ENCODE assay signal across 1 cellular context in the genomic region with DNA sequence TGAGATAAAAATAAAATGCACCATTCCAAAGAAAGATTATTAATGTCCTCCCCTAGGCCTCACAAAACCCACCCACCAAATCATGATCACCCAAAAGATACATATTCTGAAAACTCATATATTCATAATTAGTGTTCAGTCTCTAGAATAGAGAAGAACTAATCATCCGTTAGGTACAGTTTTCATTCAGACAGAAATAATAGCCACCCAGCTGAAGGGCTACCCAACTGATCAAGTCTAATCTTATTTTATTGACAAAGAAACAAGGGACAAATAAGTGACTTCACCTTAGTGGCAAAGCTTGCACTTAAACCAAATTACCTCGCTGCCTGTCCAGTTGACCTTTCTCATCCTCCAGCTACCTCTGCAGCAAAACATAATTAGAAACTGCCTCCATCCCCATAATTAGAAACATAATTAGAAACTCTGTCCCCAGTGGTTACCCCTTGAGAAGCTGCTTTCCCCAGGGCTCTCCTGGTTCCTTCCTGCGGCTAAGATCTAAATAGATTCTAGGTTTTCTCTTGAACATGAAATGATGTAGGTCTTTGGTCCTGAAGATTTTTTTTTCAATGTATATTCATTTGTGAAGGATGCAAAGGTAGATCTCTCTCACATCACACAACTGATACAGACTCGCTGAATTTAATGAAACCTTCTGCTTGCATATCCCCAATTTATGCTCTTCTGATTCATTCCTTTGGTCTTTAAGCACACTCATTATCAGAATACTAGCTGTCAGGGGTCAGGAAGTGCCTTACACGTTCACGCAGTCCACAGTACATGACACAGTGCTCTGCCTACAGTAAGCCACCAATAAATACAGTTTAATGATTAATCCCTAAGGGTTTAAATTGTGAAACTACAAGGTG.
TF ChIP-seq lines count a peak whose summit lies in the region.

No MANE protein-coding gene starts in this region.

TF ChIP-seq in HepG2, 621 proteins besides CTCF, POLR2A, EP300 and RAD21 (continued from another document and continues in another):
- TF ChIP-seq, protein P1, sequence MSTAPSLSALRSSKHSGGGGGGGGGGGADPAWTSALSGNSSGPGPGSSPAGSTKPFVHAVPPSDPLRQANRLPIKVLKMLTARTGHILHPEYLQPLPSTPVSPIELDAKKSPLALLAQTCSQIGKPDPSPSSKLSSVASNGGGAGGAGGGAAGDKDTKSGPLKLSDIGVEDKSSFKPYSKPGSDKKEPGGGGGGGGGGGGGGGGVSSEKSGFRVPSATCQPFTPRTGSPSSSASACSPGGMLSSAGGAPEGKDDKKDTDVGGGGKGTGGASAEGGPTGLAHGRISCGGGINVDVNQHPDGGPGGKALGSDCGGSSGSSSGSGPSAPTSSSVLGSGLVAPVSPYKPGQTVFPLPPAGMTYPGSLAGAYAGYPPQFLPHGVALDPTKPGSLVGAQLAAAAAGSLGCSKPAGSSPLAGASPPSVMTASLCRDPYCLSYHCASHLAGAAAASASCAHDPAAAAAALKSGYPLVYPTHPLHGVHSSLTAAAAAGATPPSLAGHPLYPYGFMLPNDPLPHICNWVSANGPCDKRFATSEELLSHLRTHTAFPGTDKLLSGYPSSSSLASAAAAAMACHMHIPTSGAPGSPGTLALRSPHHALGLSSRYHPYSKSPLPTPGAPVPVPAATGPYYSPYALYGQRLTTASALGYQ (CRISPR knock-in tag; IDR thresholded peaks at IDR 0.05): no peak
- TF ChIP-seq TEAD3 (CRISPR knock-in tag; optimal IDR thresholded peaks at IDR 0.05; ENCODE audit: borderline replicate concordance): peak; percentile 15
- TF ChIP-seq CEBPB (IDR thresholded peaks at IDR 0.05; ENCODE audit: borderline replicate concordance, low read depth, low read length): peak; percentile 39; the same call in 1 of the 2 replicates
- 0 out of 2 replicates have a peak, but pooled peaks have one; percentile 34 for TF ChIP-seq ZGPAT (CRISPR knock-in tag; IDR thresholded peaks at IDR 0.05)
- TF ChIP-seq ZBTB10 (CRISPR knock-in tag; IDR thresholded peaks at IDR 0.05; ENCODE audit: borderline replicate concordance): no peak
- peak; percentile 58; the same call in 1 of the 2 replicates for TF ChIP-seq ETV5 (CRISPR knock-in tag; IDR thresholded peaks at IDR 0.05; ENCODE audit: borderline replicate concordance)
- TF ChIP-seq TFAP4 (IDR thresholded peaks at IDR 0.05; ENCODE audit: borderline replicate concordance, low read depth): no peak
- no peak for TF ChIP-seq FOXP1 (IDR thresholded peaks at IDR 0.05)
- TF ChIP-seq FOXP1 (CRISPR knock-in tag; IDR thresholded peaks at IDR 0.05): peak; percentile 55; the same call in 1 of the 2 replicates
- TF ChIP-seq HNF1A (IDR thresholded peaks at IDR 0.05; ENCODE audit: low read depth): peak; percentile 90
- TF ChIP-seq HNF1A (CRISPR knock-in tag; IDR thresholded peaks at IDR 0.05; ENCODE audit: borderline replicate concordance): peak; percentile 86; the same call in 1 of the 2 replicates
- peak; percentile 77 for TF ChIP-seq ESRRA (CRISPR knock-in tag; IDR thresholded peaks at IDR 0.05; ENCODE audit: low read depth)
- no peak for TF ChIP-seq ZNF788 (CRISPR knock-in tag; IDR thresholded peaks at IDR 0.05; ENCODE audit: borderline replicate concordance)
- TF ChIP-seq THAP11 (CRISPR knock-in tag; IDR thresholded peaks at IDR 0.05): no peak
- TF ChIP-seq SOX5 (CRISPR knock-in tag; IDR thresholded peaks at IDR 0.05; ENCODE audit: borderline replicate concordance): peak; percentile 88
- no peak for TF ChIP-seq ZBTB25 (CRISPR knock-in tag; IDR thresholded peaks at IDR 0.05)
- peak; percentile 58 for TF ChIP-seq SAP130 (CRISPR knock-in tag; IDR thresholded peaks at IDR 0.05; ENCODE audit: low read depth)
- no peak for TF ChIP-seq ZNF33B (CRISPR knock-in tag; IDR thresholded peaks at IDR 0.05)
- TF ChIP-seq, protein P2, sequence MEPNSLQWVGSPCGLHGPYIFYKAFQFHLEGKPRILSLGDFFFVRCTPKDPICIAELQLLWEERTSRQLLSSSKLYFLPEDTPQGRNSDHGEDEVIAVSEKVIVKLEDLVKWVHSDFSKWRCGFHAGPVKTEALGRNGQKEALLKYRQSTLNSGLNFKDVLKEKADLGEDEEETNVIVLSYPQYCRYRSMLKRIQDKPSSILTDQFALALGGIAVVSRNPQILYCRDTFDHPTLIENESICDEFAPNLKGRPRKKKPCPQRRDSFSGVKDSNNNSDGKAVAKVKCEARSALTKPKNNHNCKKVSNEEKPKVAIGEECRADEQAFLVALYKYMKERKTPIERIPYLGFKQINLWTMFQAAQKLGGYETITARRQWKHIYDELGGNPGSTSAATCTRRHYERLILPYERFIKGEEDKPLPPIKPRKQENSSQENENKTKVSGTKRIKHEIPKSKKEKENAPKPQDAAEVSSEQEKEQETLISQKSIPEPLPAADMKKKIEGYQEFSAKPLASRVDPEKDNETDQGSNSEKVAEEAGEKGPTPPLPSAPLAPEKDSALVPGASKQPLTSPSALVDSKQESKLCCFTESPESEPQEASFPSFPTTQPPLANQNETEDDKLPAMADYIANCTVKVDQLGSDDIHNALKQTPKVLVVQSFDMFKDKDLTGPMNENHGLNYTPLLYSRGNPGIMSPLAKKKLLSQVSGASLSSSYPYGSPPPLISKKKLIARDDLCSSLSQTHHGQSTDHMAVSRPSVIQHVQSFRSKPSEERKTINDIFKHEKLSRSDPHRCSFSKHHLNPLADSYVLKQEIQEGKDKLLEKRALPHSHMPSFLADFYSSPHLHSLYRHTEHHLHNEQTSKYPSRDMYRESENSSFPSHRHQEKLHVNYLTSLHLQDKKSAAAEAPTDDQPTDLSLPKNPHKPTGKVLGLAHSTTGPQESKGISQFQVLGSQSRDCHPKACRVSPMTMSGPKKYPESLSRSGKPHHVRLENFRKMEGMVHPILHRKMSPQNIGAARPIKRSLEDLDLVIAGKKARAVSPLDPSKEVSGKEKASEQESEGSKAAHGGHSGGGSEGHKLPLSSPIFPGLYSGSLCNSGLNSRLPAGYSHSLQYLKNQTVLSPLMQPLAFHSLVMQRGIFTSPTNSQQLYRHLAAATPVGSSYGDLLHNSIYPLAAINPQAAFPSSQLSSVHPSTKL (CRISPR knock-in tag; IDR thresholded peaks at IDR 0.05): peak; percentile 72
- TF ChIP-seq MIXL1 (CRISPR knock-in tag; IDR thresholded peaks at IDR 0.05): peak; percentile 57
- 0 out of 2 replicates have a peak, but pooled peaks have one; percentile 21 for TF ChIP-seq ZNF792 (CRISPR knock-in tag; IDR thresholded peaks at IDR 0.05)
- peak; percentile 66; the same call in 1 of the 2 replicates for TF ChIP-seq RCOR2 (CRISPR knock-in tag; IDR thresholded peaks at IDR 0.05)
- TF ChIP-seq ZNF546 (CRISPR knock-in tag; conservative IDR thresholded peaks at IDR 0.05): no peak
- no peak for TF ChIP-seq ZNF772 (CRISPR knock-in tag; IDR thresholded peaks at IDR 0.05)
- peak; percentile 76 for TF ChIP-seq ARID3A (IDR thresholded peaks at IDR 0.05; ENCODE audit: low read depth, low read length)
- peak; percentile 49; the same call in 1 of the 2 replicates for TF ChIP-seq NR2F2 (IDR thresholded peaks at IDR 0.05; ENCODE audit: borderline replicate concordance, low read depth)
- 0 out of 2 replicates have a peak, but pooled peaks have one; percentile 19 for TF ChIP-seq KLF9 (CRISPR knock-in tag; IDR thresholded peaks at IDR 0.05; ENCODE audit: low read depth)
- TF ChIP-seq, protein P3, sequence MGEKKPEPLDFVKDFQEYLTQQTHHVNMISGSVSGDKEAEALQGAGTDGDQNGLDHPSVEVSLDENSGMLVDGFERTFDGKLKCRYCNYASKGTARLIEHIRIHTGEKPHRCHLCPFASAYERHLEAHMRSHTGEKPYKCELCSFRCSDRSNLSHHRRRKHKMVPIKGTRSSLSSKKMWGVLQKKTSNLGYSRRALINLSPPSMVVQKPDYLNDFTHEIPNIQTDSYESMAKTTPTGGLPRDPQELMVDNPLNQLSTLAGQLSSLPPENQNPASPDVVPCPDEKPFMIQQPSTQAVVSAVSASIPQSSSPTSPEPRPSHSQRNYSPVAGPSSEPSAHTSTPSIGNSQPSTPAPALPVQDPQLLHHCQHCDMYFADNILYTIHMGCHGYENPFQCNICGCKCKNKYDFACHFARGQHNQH (CRISPR knock-in tag; IDR thresholded peaks at IDR 0.05): peak; percentile 63; the same call in 1 of the 2 replicates
- TF ChIP-seq ZFP1 (CRISPR knock-in tag; IDR thresholded peaks at IDR 0.05): no peak
- TF ChIP-seq ZMYM4 (CRISPR knock-in tag; IDR thresholded peaks at IDR 0.05): peak; percentile 29; the same call in 1 of the 2 replicates
- TF ChIP-seq NR2F6 (IDR thresholded peaks at IDR 0.05): peak; percentile 73; the same call in 1 of the 2 replicates
- peak; percentile 76 for TF ChIP-seq NR2F6 (CRISPR knock-in tag; IDR thresholded peaks at IDR 0.05)
- TF ChIP-seq ZNF337 (CRISPR knock-in tag; IDR thresholded peaks at IDR 0.05; ENCODE audit: borderline replicate concordance, low read depth): no peak
- no peak for TF ChIP-seq ZFP90 (CRISPR knock-in tag; IDR thresholded peaks at IDR 0.05; ENCODE audit: borderline replicate concordance)
